1 cellular context compared by ENCODE assay signal in the genomic region with DNA sequence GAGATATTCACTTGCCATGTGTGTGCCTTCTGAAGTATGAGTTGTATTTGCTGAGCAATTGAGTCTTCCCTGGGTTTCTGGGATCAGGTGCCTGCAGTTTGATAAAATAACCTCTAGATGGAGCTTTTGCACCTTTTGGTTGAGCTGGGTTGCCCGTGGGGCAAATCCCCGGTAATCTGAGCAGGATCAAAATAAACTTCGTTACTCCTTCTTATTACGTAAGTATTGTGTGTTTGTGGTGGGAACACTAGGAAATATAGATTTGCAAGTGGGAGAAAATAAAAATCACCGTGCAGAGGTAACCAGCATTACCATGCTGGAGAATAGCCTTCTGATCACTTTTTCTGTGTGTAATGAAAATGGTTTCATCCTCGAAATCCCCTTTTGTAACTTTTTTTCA.
A peak's percentile ranks its signal among the peaks of the same experiment; 100 is the strongest.
TF ChIP-seq lines count a peak whose summit lies in the region.

No MANE protein-coding gene starts in this region.

TF ChIP-seq in HEK293, 187 proteins besides CTCF, POLR2A, EP300 and RAD21 (continued from another document and continues in another):
- TF ChIP-seq, protein P1, sequence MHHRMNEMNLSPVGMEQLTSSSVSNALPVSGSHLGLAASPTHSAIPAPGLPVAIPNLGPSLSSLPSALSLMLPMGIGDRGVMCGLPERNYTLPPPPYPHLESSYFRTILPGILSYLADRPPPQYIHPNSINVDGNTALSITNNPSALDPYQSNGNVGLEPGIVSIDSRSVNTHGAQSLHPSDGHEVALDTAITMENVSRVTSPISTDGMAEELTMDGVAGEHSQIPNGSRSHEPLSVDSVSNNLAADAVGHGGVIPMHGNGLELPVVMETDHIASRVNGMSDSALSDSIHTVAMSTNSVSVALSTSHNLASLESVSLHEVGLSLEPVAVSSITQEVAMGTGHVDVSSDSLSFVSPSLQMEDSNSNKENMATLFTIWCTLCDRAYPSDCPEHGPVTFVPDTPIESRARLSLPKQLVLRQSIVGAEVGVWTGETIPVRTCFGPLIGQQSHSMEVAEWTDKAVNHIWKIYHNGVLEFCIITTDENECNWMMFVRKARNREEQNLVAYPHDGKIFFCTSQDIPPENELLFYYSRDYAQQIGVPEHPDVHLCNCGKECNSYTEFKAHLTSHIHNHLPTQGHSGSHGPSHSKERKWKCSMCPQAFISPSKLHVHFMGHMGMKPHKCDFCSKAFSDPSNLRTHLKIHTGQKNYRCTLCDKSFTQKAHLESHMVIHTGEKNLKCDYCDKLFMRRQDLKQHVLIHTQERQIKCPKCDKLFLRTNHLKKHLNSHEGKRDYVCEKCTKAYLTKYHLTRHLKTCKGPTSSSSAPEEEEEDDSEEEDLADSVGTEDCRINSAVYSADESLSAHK (tag by site-specific recombination; IDR thresholded peaks at IDR 0.05) = no peak
- TF ChIP-seq, protein P2, sequence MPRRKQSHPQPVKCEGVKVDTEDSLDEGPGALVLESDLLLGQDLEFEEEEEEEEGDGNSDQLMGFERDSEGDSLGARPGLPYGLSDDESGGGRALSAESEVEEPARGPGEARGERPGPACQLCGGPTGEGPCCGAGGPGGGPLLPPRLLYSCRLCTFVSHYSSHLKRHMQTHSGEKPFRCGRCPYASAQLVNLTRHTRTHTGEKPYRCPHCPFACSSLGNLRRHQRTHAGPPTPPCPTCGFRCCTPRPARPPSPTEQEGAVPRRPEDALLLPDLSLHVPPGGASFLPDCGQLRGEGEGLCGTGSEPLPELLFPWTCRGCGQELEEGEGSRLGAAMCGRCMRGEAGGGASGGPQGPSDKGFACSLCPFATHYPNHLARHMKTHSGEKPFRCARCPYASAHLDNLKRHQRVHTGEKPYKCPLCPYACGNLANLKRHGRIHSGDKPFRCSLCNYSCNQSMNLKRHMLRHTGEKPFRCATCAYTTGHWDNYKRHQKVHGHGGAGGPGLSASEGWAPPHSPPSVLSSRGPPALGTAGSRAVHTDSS (tag by site-specific recombination; IDR thresholded peaks at IDR 0.05) = no peak
- TF ChIP-seq ZNF549 (tag by site-specific recombination; IDR thresholded peaks at IDR 0.05) (no peak), ZNF138 (tag by site-specific recombination; IDR thresholded peaks at IDR 0.05; ENCODE audit: borderline replicate concordance) (no peak), ZNF629 (tag by site-specific recombination; IDR thresholded peaks at IDR 0.05) (peak; percentile 62; the same call in 1 of the 2 replicates), ZFP41 (tag by site-specific recombination; IDR thresholded peaks at IDR 0.05; ENCODE audit: borderline replicate concordance) (no peak), ZNF341 (tag by site-specific recombination; IDR thresholded peaks at IDR 0.05; ENCODE audit: low read depth) (no peak), ZNF658 (tag by site-specific recombination; IDR thresholded peaks at IDR 0.05) (no peak), ZNF585B (tag by site-specific recombination; IDR thresholded peaks at IDR 0.05) (no peak), ZNF354C (tag by site-specific recombination; IDR thresholded peaks at IDR 0.05; ENCODE audit: borderline replicate concordance, low read depth) (no peak), ZBTB7A (tag by site-specific recombination; IDR thresholded peaks at IDR 0.05; ENCODE audit: low read depth) (no peak), ZNF654 (tag by site-specific recombination; IDR thresholded peaks at IDR 0.05; ENCODE audit: low read depth) (peak; percentile 98), ZNF426 (tag by site-specific recombination; IDR thresholded peaks at IDR 0.05) (no peak), GFI1B (tag by site-specific recombination; IDR thresholded peaks at IDR 0.05) (peak; percentile 40; the same call in 1 of the 2 replicates), ZNF560 (tag by site-specific recombination; IDR thresholded peaks at IDR 0.05; ENCODE audit: borderline replicate concordance) (no peak), ZNF596 (tag by site-specific recombination; IDR thresholded peaks at IDR 0.05) (no peak), ZEB2 (tag by site-specific recombination; IDR thresholded peaks at IDR 0.05) (peak; percentile 25; the same call in 1 of the 2 replicates), SETDB1 (IDR thresholded peaks at IDR 0.05; ENCODE audit: insufficient read length, low read length) (no peak), ZNF621 (tag by site-specific recombination; IDR thresholded peaks at IDR 0.05) (no peak), ZBTB1 (tag by site-specific recombination; IDR thresholded peaks at IDR 0.05) (no peak), ZNF623 (tag by site-specific recombination; IDR thresholded peaks at IDR 0.05) (no peak), FEZF1 (tag by site-specific recombination; IDR thresholded peaks at IDR 0.05) (no peak), SP3 (tag by site-specific recombination; IDR thresholded peaks at IDR 0.05) (no peak), OVOL3 (tag by site-specific recombination; IDR thresholded peaks at IDR 0.05) (no peak), ZFHX2 (tag by site-specific recombination; conservative IDR thresholded peaks at IDR 0.05) (no peak), ZNF670 (tag by site-specific recombination; IDR thresholded peaks at IDR 0.05; ENCODE audit: low read depth) (no peak), MEIS1 (CRISPR knock-in tag; IDR thresholded peaks at IDR 0.05; ENCODE audit: borderline replicate concordance) (no peak), ZBTB17 (tag by site-specific recombination; IDR thresholded peaks at IDR 0.05) (0 out of 2 replicates have a peak, but pooled peaks have one; percentile 45), ZNF701 (tag by site-specific recombination; IDR thresholded peaks at IDR 0.05) (no peak), ZIC2 (tag by site-specific recombination; IDR thresholded peaks at IDR 0.05) (no peak), YY1 (tag by site-specific recombination; IDR thresholded peaks at IDR 0.05) (no peak)
- TF ChIP-seq, protein P3, sequence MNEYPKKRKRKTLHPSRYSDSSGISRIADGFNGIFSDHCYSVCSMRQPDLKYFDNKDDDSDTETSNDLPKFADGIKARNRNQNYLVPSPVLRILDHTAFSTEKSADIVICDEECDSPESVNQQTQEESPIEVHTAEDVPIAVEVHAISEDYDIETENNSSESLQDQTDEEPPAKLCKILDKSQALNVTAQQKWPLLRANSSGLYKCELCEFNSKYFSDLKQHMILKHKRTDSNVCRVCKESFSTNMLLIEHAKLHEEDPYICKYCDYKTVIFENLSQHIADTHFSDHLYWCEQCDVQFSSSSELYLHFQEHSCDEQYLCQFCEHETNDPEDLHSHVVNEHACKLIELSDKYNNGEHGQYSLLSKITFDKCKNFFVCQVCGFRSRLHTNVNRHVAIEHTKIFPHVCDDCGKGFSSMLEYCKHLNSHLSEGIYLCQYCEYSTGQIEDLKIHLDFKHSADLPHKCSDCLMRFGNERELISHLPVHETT (tag by site-specific recombination; IDR thresholded peaks at IDR 0.05) = peak; percentile 49; the same call in 1 of the 2 replicates
- TF ChIP-seq, protein P4, sequence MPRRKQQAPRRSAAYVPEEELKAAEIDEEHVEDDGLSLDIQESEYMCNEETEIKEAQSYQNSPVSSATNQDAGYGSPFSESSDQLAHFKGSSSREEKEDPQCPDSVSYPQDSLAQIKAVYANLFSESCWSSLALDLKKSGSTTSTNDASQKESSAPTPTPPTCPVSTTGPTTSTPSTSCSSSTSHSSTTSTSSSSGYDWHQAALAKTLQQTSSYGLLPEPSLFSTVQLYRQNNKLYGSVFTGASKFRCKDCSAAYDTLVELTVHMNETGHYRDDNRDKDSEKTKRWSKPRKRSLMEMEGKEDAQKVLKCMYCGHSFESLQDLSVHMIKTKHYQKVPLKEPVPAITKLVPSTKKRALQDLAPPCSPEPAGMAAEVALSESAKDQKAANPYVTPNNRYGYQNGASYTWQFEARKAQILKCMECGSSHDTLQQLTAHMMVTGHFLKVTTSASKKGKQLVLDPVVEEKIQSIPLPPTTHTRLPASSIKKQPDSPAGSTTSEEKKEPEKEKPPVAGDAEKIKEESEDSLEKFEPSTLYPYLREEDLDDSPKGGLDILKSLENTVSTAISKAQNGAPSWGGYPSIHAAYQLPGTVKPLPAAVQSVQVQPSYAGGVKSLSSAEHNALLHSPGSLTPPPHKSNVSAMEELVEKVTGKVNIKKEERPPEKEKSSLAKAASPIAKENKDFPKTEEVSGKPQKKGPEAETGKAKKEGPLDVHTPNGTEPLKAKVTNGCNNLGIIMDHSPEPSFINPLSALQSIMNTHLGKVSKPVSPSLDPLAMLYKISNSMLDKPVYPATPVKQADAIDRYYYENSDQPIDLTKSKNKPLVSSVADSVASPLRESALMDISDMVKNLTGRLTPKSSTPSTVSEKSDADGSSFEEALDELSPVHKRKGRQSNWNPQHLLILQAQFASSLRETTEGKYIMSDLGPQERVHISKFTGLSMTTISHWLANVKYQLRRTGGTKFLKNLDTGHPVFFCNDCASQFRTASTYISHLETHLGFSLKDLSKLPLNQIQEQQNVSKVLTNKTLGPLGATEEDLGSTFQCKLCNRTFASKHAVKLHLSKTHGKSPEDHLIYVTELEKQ (tag by site-specific recombination; IDR thresholded peaks at IDR 0.05; ENCODE audit: borderline replicate concordance) = no peak
- TF ChIP-seq, protein P5, sequence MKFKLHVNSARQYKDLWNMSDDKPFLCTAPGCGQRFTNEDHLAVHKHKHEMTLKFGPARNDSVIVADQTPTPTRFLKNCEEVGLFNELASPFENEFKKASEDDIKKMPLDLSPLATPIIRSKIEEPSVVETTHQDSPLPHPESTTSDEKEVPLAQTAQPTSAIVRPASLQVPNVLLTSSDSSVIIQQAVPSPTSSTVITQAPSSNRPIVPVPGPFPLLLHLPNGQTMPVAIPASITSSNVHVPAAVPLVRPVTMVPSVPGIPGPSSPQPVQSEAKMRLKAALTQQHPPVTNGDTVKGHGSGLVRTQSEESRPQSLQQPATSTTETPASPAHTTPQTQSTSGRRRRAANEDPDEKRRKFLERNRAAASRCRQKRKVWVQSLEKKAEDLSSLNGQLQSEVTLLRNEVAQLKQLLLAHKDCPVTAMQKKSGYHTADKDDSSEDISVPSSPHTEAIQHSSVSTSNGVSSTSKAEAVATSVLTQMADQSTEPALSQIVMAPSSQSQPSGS (tag by site-specific recombination; IDR thresholded peaks at IDR 0.05; ENCODE audit: low read depth) = no peak
- TF ChIP-seq, protein P6, sequence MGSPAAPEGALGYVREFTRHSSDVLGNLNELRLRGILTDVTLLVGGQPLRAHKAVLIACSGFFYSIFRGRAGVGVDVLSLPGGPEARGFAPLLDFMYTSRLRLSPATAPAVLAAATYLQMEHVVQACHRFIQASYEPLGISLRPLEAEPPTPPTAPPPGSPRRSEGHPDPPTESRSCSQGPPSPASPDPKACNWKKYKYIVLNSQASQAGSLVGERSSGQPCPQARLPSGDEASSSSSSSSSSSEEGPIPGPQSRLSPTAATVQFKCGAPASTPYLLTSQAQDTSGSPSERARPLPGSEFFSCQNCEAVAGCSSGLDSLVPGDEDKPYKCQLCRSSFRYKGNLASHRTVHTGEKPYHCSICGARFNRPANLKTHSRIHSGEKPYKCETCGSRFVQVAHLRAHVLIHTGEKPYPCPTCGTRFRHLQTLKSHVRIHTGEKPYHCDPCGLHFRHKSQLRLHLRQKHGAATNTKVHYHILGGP (tag by site-specific recombination; IDR thresholded peaks at IDR 0.05) = no peak
- TF ChIP-seq, protein P7, sequence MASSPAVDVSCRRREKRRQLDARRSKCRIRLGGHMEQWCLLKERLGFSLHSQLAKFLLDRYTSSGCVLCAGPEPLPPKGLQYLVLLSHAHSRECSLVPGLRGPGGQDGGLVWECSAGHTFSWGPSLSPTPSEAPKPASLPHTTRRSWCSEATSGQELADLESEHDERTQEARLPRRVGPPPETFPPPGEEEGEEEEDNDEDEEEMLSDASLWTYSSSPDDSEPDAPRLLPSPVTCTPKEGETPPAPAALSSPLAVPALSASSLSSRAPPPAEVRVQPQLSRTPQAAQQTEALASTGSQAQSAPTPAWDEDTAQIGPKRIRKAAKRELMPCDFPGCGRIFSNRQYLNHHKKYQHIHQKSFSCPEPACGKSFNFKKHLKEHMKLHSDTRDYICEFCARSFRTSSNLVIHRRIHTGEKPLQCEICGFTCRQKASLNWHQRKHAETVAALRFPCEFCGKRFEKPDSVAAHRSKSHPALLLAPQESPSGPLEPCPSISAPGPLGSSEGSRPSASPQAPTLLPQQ (tag by site-specific recombination; IDR thresholded peaks at IDR 0.05) = no peak
- TF ChIP-seq, protein P8, sequence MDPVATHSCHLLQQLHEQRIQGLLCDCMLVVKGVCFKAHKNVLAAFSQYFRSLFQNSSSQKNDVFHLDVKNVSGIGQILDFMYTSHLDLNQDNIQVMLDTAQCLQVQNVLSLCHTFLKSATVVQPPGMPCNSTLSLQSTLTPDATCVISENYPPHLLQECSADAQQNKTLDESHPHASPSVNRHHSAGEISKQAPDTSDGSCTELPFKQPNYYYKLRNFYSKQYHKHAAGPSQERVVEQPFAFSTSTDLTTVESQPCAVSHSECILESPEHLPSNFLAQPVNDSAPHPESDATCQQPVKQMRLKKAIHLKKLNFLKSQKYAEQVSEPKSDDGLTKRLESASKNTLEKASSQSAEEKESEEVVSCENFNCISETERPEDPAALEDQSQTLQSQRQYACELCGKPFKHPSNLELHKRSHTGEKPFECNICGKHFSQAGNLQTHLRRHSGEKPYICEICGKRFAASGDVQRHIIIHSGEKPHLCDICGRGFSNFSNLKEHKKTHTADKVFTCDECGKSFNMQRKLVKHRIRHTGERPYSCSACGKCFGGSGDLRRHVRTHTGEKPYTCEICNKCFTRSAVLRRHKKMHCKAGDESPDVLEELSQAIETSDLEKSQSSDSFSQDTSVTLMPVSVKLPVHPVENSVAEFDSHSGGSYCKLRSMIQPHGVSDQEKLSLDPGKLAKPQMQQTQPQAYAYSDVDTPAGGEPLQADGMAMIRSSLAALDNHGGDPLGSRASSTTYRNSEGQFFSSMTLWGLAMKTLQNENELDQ (tag by site-specific recombination; IDR thresholded peaks at IDR 0.05; ENCODE audit: low read depth) = no peak
- TF ChIP-seq, protein P9, sequence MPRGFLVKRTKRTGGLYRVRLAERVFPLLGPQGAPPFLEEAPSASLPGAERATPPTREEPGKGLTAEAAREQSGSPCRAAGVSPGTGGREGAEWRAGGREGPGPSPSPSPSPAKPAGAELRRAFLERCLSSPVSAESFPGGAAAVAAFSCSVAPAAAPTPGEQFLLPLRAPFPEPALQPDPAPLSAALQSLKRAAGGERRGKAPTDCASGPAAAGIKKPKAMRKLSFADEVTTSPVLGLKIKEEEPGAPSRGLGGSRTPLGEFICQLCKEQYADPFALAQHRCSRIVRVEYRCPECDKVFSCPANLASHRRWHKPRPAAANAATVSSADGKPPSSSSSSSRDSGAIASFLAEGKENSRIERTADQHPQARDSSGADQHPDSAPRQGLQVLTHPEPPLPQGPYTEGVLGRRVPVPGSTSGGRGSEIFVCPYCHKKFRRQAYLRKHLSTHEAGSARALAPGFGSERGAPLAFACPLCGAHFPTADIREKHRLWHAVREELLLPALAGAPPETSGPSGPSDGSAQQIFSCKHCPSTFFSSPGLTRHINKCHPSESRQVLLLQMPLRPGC (tag by site-specific recombination; IDR thresholded peaks at IDR 0.05) = no peak
- TF ChIP-seq, protein P10, sequence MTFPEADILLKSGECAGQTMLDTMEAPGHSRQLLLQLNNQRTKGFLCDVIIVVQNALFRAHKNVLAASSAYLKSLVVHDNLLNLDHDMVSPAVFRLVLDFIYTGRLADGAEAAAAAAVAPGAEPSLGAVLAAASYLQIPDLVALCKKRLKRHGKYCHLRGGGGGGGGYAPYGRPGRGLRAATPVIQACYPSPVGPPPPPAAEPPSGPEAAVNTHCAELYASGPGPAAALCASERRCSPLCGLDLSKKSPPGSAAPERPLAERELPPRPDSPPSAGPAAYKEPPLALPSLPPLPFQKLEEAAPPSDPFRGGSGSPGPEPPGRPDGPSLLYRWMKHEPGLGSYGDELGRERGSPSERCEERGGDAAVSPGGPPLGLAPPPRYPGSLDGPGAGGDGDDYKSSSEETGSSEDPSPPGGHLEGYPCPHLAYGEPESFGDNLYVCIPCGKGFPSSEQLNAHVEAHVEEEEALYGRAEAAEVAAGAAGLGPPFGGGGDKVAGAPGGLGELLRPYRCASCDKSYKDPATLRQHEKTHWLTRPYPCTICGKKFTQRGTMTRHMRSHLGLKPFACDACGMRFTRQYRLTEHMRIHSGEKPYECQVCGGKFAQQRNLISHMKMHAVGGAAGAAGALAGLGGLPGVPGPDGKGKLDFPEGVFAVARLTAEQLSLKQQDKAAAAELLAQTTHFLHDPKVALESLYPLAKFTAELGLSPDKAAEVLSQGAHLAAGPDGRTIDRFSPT (tag by site-specific recombination; IDR thresholded peaks at IDR 0.05) = no peak
